1 cellular context compared by ENCODE assay signal in the genomic region with DNA sequence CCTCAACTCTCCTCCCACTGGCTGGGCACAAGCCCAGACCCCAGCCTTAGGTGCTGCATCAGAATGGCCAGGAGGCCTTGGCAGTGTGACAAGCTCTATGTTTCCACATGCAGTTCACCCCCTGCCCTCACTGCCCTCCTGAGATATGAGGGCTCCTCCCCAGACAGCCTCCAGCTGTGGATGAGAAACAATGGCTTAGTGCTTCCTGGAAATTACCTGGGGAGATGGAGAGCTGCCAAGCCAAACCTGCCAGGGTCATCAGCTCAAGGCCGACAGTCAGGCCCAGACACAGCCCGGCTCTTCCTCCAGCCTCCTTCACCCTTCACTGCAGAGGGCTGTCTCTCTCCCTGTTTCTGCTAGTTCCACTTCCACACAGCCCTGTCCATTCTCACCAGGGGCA.
TF ChIP-seq lines count a peak whose summit lies in the region.

No MANE protein-coding gene starts in this region.

TF ChIP-seq in HepG2, 621 proteins besides CTCF, POLR2A, EP300 and RAD21 (continued from another document and continues in another):
- TF ChIP-seq, protein P1, sequence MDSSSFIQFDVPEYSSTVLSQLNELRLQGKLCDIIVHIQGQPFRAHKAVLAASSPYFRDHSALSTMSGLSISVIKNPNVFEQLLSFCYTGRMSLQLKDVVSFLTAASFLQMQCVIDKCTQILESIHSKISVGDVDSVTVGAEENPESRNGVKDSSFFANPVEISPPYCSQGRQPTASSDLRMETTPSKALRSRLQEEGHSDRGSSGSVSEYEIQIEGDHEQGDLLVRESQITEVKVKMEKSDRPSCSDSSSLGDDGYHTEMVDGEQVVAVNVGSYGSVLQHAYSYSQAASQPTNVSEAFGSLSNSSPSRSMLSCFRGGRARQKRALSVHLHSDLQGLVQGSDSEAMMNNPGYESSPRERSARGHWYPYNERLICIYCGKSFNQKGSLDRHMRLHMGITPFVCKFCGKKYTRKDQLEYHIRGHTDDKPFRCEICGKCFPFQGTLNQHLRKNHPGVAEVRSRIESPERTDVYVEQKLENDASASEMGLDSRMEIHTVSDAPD (CRISPR knock-in tag; IDR thresholded peaks at IDR 0.05): 0 out of 2 replicates have a peak, but pooled peaks have one; percentile 54
- TF ChIP-seq POLR2G (IDR thresholded peaks at IDR 0.05; ENCODE audit: low read depth, low read length) (0 out of 2 replicates have a peak, but pooled peaks have one; percentile 35), ZNF337 (CRISPR knock-in tag; IDR thresholded peaks at IDR 0.05; ENCODE audit: borderline replicate concordance, low read depth) (no peak), MTA1 (CRISPR knock-in tag; IDR thresholded peaks at IDR 0.05; ENCODE audit: borderline replicate concordance) (peak; percentile 95), KMT2A (CRISPR knock-in tag; IDR thresholded peaks at IDR 0.05) (no peak), HIVEP1 (CRISPR knock-in tag; IDR thresholded peaks at IDR 0.05) (0 out of 2 replicates have a peak, but pooled peaks have one; percentile 50), ZNF274 (CRISPR knock-in tag; IDR thresholded peaks at IDR 0.05) (no peak), CREM (IDR thresholded peaks at IDR 0.05) (peak; percentile 64; the same call in 1 of the 2 replicates), CREM (CRISPR knock-in tag; IDR thresholded peaks at IDR 0.05) (no peak), SRF (IDR thresholded peaks at IDR 0.05; ENCODE audit: low read depth, low read length) (no peak), MEF2D (CRISPR knock-in tag; IDR thresholded peaks at IDR 0.05) (no peak), FOXP1 (IDR thresholded peaks at IDR 0.05) (no peak), FOXP1 (CRISPR knock-in tag; IDR thresholded peaks at IDR 0.05) (peak; percentile 33; the same call in 1 of the 2 replicates), ELF3 (CRISPR knock-in tag; IDR thresholded peaks at IDR 0.05) (no peak; the same call in 1 of the 2 replicates), TCF7 (IDR thresholded peaks at IDR 0.05; ENCODE audit: low read depth) (no peak), SIX1 (CRISPR knock-in tag; IDR thresholded peaks at IDR 0.05; ENCODE audit: borderline replicate concordance) (no peak), SALL2 (CRISPR knock-in tag; IDR thresholded peaks at IDR 0.05) (0 out of 2 replicates have a peak, but pooled peaks have one; percentile 35), GABPB1 (CRISPR knock-in tag; IDR thresholded peaks at IDR 0.05) (peak; percentile 34; the same call in 1 of the 2 replicates), HNF4A (CRISPR knock-in tag; IDR thresholded peaks at IDR 0.05) (peak; percentile 84), CREB1 (IDR thresholded peaks at IDR 0.05) (no peak), CREB1 (CRISPR knock-in tag; IDR thresholded peaks at IDR 0.05) (peak; percentile 77; the same call in 1 of the 2 replicates), NFKBIZ (CRISPR knock-in tag; IDR thresholded peaks at IDR 0.05) (peak; percentile 77; the same call in 1 of the 2 replicates), HHEX (CRISPR knock-in tag; IDR thresholded peaks at IDR 0.05) (no peak), ASH2L (IDR thresholded peaks at IDR 0.05; ENCODE audit: insufficient read length, low read depth, low read length) (no peak), ZNF12 (CRISPR knock-in tag; IDR thresholded peaks at IDR 0.05) (0 out of 2 replicates have a peak, but pooled peaks have one; percentile 13), ZSCAN25 (CRISPR knock-in tag; IDR thresholded peaks at IDR 0.05) (no peak), ARNTL (CRISPR knock-in tag; IDR thresholded peaks at IDR 0.05) (0 out of 2 replicates have a peak, but pooled peaks have one; percentile 26), ZFX (CRISPR knock-in tag; IDR thresholded peaks at IDR 0.05; ENCODE audit: low read depth) (peak; percentile 36; the same call in 1 of the 2 replicates), NFIC (IDR thresholded peaks at IDR 0.05; ENCODE audit: low read length) (peak; percentile 84; the same call in 1 of the 2 replicates), KLF11 (CRISPR knock-in tag; IDR thresholded peaks at IDR 0.05) (no peak), SAP130 (CRISPR knock-in tag; IDR thresholded peaks at IDR 0.05; ENCODE audit: low read depth) (peak; percentile 52; the same call in 1 of the 2 replicates), NPAS2 (CRISPR knock-in tag; IDR thresholded peaks at IDR 0.05; ENCODE audit: borderline replicate concordance) (no peak), ZNF891 (CRISPR knock-in tag; IDR thresholded peaks at IDR 0.05) (0 out of 2 replicates have a peak, but pooled peaks have one; percentile 53), HMG20B (CRISPR knock-in tag; conservative IDR thresholded peaks at IDR 0.05) (no peak), ZNF557 (CRISPR knock-in tag; IDR thresholded peaks at IDR 0.05) (no peak)
- TF ChIP-seq, protein P2, sequence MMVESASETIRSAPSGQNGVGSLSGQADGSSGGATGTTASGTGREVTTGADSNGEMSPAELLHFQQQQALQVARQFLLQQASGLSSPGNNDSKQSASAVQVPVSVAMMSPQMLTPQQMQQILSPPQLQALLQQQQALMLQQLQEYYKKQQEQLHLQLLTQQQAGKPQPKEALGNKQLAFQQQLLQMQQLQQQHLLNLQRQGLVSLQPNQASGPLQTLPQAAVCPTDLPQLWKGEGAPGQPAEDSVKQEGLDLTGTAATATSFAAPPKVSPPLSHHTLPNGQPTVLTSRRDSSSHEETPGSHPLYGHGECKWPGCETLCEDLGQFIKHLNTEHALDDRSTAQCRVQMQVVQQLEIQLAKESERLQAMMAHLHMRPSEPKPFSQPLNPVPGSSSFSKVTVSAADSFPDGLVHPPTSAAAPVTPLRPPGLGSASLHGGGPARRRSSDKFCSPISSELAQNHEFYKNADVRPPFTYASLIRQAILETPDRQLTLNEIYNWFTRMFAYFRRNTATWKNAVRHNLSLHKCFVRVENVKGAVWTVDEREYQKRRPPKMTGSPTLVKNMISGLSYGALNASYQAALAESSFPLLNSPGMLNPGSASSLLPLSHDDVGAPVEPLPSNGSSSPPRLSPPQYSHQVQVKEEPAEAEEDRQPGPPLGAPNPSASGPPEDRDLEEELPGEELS (CRISPR knock-in tag; IDR thresholded peaks at IDR 0.05): peak; percentile 75
- TF ChIP-seq, protein P3, sequence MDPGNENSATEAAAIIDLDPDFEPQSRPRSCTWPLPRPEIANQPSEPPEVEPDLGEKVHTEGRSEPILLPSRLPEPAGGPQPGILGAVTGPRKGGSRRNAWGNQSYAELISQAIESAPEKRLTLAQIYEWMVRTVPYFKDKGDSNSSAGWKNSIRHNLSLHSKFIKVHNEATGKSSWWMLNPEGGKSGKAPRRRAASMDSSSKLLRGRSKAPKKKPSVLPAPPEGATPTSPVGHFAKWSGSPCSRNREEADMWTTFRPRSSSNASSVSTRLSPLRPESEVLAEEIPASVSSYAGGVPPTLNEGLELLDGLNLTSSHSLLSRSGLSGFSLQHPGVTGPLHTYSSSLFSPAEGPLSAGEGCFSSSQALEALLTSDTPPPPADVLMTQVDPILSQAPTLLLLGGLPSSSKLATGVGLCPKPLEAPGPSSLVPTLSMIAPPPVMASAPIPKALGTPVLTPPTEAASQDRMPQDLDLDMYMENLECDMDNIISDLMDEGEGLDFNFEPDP (CRISPR knock-in tag; conservative IDR thresholded peaks at IDR 0.05): no peak
- TF ChIP-seq, protein P4, sequence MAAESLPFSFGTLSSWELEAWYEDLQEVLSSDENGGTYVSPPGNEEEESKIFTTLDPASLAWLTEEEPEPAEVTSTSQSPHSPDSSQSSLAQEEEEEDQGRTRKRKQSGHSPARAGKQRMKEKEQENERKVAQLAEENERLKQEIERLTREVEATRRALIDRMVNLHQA (CRISPR knock-in tag; IDR thresholded peaks at IDR 0.05): no peak
- TF ChIP-seq, protein P5, sequence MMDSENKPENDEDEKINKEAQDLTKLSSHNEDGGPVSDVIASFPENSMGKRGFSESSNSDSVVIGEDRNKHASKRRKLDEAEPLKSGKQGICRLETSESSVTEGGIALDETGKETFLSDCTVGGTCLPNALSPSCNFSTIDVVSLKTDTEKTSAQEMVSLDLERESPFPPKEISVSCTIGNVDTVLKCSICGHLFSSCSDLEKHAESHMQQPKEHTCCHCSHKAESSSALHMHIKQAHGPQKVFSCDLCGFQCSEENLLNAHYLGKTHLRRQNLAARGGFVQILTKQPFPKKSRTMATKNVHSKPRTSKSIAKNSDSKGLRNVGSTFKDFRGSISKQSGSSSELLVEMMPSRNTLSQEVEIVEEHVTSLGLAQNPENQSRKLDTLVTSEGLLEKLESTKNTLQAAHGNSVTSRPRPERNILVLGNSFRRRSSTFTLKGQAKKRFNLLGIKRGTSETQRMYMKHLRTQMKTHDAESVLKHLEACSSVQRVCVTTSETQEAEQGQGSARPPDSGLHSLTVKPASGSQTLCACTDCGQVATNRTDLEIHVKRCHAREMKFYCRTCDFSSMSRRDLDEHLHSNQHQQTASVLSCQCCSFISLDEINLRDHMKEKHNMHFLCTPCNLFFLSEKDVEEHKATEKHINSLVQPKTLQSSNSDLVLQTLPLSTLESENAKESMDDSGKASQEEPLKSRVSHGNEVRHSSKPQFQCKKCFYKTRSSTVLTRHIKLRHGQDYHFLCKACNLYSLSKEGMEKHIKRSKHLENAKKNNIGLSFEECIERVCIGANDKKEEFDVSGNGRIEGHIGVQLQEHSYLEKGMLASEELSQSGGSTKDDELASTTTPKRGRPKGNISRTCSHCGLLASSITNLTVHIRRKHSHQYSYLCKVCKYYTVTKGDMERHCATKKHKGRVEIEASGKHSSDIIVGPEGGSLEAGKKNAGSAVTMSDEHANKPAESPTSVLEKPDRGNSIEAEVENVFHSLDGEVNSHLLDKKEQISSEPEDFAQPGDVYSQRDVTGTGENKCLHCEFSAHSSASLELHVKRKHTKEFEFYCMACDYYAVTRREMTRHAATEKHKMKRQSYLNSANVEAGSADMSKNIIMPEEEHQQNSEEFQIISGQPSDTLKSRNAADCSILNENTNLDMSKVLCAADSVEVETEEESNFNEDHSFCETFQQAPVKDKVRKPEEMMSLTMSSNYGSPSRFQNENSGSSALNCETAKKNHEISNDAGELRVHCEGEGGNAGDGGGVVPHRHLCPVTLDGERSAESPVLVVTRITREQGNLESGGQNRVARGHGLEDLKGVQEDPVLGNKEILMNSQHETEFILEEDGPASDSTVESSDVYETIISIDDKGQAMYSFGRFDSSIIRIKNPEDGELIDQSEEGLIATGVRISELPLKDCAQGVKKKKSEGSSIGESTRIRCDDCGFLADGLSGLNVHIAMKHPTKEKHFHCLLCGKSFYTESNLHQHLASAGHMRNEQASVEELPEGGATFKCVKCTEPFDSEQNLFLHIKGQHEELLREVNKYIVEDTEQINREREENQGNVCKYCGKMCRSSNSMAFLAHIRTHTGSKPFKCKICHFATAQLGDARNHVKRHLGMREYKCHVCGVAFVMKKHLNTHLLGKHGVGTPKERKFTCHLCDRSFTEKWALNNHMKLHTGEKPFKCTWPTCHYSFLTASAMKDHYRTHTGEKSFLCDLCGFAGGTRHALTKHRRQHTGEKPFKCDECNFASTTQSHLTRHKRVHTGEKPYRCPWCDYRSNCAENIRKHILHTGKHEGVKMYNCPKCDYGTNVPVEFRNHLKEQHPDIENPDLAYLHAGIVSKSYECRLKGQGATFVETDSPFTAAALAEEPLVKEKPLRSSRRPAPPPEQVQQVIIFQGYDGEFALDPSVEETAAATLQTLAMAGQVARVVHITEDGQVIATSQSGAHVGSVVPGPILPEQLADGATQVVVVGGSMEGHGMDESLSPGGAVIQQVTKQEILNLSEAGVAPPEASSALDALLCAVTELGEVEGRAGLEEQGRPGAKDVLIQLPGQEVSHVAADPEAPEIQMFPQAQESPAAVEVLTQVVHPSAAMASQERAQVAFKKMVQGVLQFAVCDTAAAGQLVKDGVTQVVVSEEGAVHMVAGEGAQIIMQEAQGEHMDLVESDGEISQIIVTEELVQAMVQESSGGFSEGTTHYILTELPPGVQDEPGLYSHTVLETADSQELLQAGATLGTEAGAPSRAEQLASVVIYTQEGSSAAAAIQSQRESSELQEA (CRISPR knock-in tag; IDR thresholded peaks at IDR 0.05; ENCODE audit: not compliant biosample characterization): no peak
- TF ChIP-seq, protein P6, sequence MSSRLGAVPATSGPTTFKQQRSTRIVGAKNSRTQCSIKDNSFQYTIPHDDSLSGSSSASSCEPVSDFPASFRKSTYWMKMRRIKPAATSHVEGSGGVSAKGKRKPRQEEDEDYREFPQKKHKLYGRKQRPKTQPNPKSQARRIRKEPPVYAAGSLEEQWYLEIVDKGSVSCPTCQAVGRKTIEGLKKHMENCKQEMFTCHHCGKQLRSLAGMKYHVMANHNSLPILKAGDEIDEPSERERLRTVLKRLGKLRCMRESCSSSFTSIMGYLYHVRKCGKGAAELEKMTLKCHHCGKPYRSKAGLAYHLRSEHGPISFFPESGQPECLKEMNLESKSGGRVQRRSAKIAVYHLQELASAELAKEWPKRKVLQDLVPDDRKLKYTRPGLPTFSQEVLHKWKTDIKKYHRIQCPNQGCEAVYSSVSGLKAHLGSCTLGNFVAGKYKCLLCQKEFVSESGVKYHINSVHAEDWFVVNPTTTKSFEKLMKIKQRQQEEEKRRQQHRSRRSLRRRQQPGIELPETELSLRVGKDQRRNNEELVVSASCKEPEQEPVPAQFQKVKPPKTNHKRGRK (CRISPR knock-in tag; IDR thresholded peaks at IDR 0.05): no peak
- TF ChIP-seq, protein P7, sequence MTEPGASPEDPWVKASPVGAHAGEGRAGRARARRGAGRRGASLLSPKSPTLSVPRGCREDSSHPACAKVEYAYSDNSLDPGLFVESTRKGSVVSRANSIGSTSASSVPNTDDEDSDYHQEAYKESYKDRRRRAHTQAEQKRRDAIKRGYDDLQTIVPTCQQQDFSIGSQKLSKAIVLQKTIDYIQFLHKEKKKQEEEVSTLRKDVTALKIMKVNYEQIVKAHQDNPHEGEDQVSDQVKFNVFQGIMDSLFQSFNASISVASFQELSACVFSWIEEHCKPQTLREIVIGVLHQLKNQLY (CRISPR knock-in tag; IDR thresholded peaks at IDR 0.05): 0 out of 2 replicates have a peak, but pooled peaks have one; percentile 13
- TF ChIP-seq, protein P8, sequence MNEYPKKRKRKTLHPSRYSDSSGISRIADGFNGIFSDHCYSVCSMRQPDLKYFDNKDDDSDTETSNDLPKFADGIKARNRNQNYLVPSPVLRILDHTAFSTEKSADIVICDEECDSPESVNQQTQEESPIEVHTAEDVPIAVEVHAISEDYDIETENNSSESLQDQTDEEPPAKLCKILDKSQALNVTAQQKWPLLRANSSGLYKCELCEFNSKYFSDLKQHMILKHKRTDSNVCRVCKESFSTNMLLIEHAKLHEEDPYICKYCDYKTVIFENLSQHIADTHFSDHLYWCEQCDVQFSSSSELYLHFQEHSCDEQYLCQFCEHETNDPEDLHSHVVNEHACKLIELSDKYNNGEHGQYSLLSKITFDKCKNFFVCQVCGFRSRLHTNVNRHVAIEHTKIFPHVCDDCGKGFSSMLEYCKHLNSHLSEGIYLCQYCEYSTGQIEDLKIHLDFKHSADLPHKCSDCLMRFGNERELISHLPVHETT (CRISPR knock-in tag; conservative IDR thresholded peaks at IDR 0.05): no peak
- TF ChIP-seq, protein P9, sequence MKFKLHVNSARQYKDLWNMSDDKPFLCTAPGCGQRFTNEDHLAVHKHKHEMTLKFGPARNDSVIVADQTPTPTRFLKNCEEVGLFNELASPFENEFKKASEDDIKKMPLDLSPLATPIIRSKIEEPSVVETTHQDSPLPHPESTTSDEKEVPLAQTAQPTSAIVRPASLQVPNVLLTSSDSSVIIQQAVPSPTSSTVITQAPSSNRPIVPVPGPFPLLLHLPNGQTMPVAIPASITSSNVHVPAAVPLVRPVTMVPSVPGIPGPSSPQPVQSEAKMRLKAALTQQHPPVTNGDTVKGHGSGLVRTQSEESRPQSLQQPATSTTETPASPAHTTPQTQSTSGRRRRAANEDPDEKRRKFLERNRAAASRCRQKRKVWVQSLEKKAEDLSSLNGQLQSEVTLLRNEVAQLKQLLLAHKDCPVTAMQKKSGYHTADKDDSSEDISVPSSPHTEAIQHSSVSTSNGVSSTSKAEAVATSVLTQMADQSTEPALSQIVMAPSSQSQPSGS (CRISPR knock-in tag; IDR thresholded peaks at IDR 0.05): peak; percentile 39; the same call in 1 of the 2 replicates
